ENCODE assay signal across 9 cellular contexts in the genomic region with DNA sequence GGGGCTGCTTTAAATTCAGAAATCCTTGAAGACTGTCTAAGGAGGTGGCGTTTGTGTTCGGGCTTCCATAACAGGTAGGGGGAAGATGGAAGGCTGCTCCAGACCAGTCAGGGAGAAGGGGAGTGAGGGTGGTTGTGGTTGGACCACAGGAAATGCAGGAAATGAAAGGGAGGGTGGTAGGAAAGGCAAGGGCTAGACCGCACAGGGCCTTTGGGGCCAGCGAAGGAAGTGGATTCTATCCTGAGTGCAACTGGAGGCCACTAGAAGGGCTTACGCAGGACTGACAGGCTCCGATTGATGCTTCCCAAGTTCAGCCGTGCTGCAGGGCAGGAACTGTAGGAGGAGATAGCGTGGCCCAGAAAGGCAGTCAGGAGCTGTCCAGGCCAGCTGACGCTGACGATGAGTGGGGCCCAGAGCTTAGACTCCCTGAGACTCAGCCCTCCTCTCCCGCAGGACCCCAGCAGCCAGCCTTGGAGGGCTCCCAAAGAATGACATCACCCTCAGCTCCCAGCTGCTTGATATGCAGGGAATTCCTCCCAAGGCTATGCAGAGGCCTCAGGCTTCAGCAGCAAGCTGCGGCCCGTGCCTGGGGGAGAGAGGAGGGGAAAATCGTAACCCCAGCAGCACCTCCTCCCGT. TPM values are rescaled to one million over a fixed set of nuclear protein-coding genes. Genes with fewer than 3 reads are reported as not detected.
DNase-seq lines count a peak whose midpoint lies in the region; ATAC-seq and TF ChIP-seq lines count a peak whose summit lies in the region.
"Had no signal": no experiment of that assay in that cellular context is flagged by ENCODE, and none has a peak within 500 bp of the region (broad histone marks: within the 10 kb centered on the region; RNA-seq: fewer than 3 reads in every experiment).

No MANE protein-coding gene starts in this region.

- ATAC-seq in foreskin keratinocyte = peak; percentile 60
- ATAC-seq in GM19328 (IDR thresholded peaks at IDR 0.05; ENCODE audit: unreplicated experiment) = no peak
- no peak for ATAC-seq in HG03025 (IDR thresholded peaks at IDR 0.05; ENCODE audit: low FRiP score, unreplicated experiment)
- no peak for ATAC-seq in HG02938 (IDR thresholded peaks at IDR 0.05; ENCODE audit: unreplicated experiment)

- no peak for TF ChIP-seq CTCF in foreskin keratinocyte (conservative IDR thresholded peaks at IDR 0.05)
- TF ChIP-seq CTCF in neural progenitor cell (IDR thresholded peaks at IDR 0.05) = no peak

- H3K36me3 Mint-ChIP-seq in neural progenitor cell = no peaks in the 10 kb centered on the region
- no peaks in the 10 kb centered on the region for H3K36me3 Mint-ChIP-seq in activated naive CD8-positive, alpha-beta T cell treated with anti-CD3 and anti-CD28 coated beads for 36 hours

- no peak overlapping the region for H3K4me2 ChIP-seq in neural progenitor cell

- DNase-seq in C1 segment of cervical spinal cord (lab: John Stamatoyannopoulos, UW) = peak in 12 of 14 donors; percentile 21 to 79 (median 58)
- DNase-seq in RPMI7951 (ENCODE audit: low read depth) = peak; percentile 78
- peak in 1 of 2 donors; percentile 15 for DNase-seq in foreskin keratinocyte
- DNase-seq in neural progenitor cell (ENCODE audit: low spot score) = peak; percentile 53
- DNase-seq in activated naive CD8-positive, alpha-beta T cell treated with anti-CD3 and anti-CD28 coated beads for 36 hours = no peak
- DNase-seq: NCI-H524 had no signal

- peaks cover 3% of the 10 kb centered on the region for H3K27me3 ChIP-seq in foreskin keratinocyte
- H3K27me3 ChIP-seq in neural progenitor cell = no peaks in the 10 kb centered on the region

- H3K9me3 ChIP-seq in neural progenitor cell (ENCODE audit: low read depth) = no peaks in the 10 kb centered on the region

- no peak overlapping the region for H3K27ac Mint-ChIP-seq in neural progenitor cell
- H3K27ac Mint-ChIP-seq in activated naive CD8-positive, alpha-beta T cell treated with anti-CD3 and anti-CD28 coated beads for 36 hours = no peak overlapping the region

- no peak overlapping the region for H3K4me3 ChIP-seq in neural progenitor cell

- no peaks in the 10 kb centered on the region for H4K20me1 ChIP-seq in neural progenitor cell (ENCODE audit: low read depth)

- H3K9me3 Mint-ChIP-seq in neural progenitor cell = no peaks in the 10 kb centered on the region
- H3K9me3 Mint-ChIP-seq in activated naive CD8-positive, alpha-beta T cell treated with anti-CD3 and anti-CD28 coated beads for 36 hours = no peaks in the 10 kb centered on the region

- no peak overlapping the region for H3K4me3 Mint-ChIP-seq in neural progenitor cell
- no peak overlapping the region for H3K4me3 Mint-ChIP-seq in activated naive CD8-positive, alpha-beta T cell treated with anti-CD3 and anti-CD28 coated beads for 36 hours

- H3K9ac ChIP-seq in neural progenitor cell = no peak overlapping the region

- H3K36me3 ChIP-seq in neural progenitor cell = no peaks in the 10 kb centered on the region

- H3K79me2 ChIP-seq in neural progenitor cell (ENCODE audit: low read depth) = no peaks in the 10 kb centered on the region

- H3K4me1 Mint-ChIP-seq in neural progenitor cell = peaks cover 3% of the 10 kb centered on the region
- no peaks in the 10 kb centered on the region for H3K4me1 Mint-ChIP-seq in activated naive CD8-positive, alpha-beta T cell treated with anti-CD3 and anti-CD28 coated beads for 36 hours

- no peaks in the 10 kb centered on the region for H3K27me3 Mint-ChIP-seq in neural progenitor cell (ENCODE audit: insufficient read depth, low read depth)
- peaks cover 8% of the 10 kb centered on the region for H3K27me3 Mint-ChIP-seq in activated naive CD8-positive, alpha-beta T cell treated with anti-CD3 and anti-CD28 coated beads for 36 hours

- no peaks in the 10 kb centered on the region for H3F3A ChIP-seq in neural progenitor cell (ENCODE audit: low read depth)

- H3K27ac ChIP-seq in foreskin keratinocyte = no peak overlapping the region
- no peak overlapping the region for H3K27ac ChIP-seq in neural progenitor cell

- no peak overlapping the region for H2AFZ ChIP-seq in neural progenitor cell (replicated peaks)

- H3K4me1 ChIP-seq in foreskin keratinocyte = no peaks in the 10 kb centered on the region
- H3K4me1 ChIP-seq in neural progenitor cell = no peaks in the 10 kb centered on the region

RNA-seq across cellular contexts. Expression of a gene that starts 48.8 kb away (rescaled TPM):
- not detected in 2 replicates for total RNA-seq in RPMI7951 (2014; rRNA removed; shearing (Covaris generic))
- total RNA-seq in foreskin keratinocyte (not detected in 2 replicates), neural progenitor cell (ENCODE audit: low replicate concordance) (2.4 and 2.8 TPM in 2 replicates)
- not detected in 2 replicates for polyA plus RNA-seq in foreskin keratinocyte
- not detected for total RNA-seq in activated naive CD8-positive, alpha-beta T cell treated with anti-CD3 and anti-CD28 coated beads for 36 hours
